ENCODE assay signal across 11 cellular contexts in the genomic region with DNA sequence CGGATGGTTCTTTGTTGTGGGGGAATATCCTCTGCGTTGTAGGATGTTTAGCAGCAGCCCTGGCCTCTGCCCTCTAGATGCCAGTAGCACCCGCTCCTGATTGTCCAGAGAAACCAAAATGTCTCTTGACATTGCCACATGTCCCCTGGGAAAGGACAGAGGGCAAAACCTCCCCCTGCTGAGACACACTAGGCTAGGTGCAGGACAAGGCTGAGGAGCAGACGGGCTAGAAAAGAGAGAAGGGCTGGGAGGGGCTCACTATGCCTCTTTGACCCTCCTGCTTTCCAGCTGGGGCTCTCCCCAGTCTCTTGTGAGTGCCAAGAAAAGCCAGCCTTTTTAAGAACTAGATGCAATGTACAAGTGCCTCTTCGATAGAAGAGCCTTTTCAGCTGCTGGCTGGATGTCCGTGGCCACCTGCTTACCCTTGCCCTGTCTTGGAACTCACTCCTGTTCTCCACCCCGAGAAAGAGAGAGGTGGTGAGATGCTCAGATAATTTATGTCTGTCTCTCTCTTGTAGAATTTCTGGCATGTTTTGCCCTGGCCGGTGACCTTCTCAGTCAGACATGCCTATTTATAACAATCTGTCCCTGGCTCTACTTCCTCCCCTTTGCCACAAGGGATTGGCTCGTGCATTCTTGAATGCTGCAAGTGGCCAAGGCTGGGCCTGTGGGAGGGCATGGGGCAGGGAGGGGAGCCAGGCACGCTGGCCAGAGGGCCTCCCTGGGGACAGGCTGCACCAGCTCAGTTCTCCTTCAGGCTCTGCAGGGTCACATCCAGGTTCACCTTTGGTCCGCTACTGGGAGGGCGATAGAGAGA.
DNase-seq lines count a peak whose midpoint lies in the region; ATAC-seq and TF ChIP-seq lines count a peak whose summit lies in the region.
"Had no signal": no experiment of that assay in that cellular context is flagged by ENCODE, and none has a peak within 500 bp of the region (broad histone marks: within the 10 kb centered on the region; RNA-seq: fewer than 3 reads in every experiment).

No MANE protein-coding gene starts in this region.

- no peak for TF ChIP-seq POLR2A in heart left ventricle (IDR thresholded peaks at IDR 0.05)

- H3K27me3 Mint-ChIP-seq in activated T-helper 1 cell treated with anti-CD3 and anti-CD28 coated beads, Interleukin-12 subunit alpha, Interleukin-12 subunit beta, Interleukin-2, Interleukin-4 antibody, amounts not matched to agents 30 ng/mL and 10 ng/mL and 1 ng/mL, durations not matched to agents 14 hours and 24 hours and 36 hours (ENCODE audit: insufficient read depth) = peaks cover 13% of the 10 kb centered on the region

- peaks cover 0 to 5% (median 0%) of the 10 kb centered on the region in 9 donors for H3K27me3 ChIP-seq in heart left ventricle

- WGBS in heart left ventricle, 4 donors = 12 to 19% (median 16%) methylated on average over 11 to 12 of the region's 12 CpGs

- H3K4me3 Mint-ChIP-seq in activated T-helper 1 cell treated with anti-CD3 and anti-CD28 coated beads, Interleukin-12 subunit alpha, Interleukin-12 subunit beta, Interleukin-2, Interleukin-4 antibody, amounts not matched to agents 30 ng/mL and 10 ng/mL and 1 ng/mL, durations not matched to agents 14 hours and 24 hours and 36 hours = no peak overlapping the region
- H3K4me3 Mint-ChIP-seq: activated T-cell treated with anti-CD3 and anti-CD28 coated beads, Interleukin-2, amount 50 U/mL, for 4 hours; IgD-negative memory B cell had no signal

- DNase-seq in EH (ENCODE audit: low read depth) (peak; percentile 28), NCI-H69 (lab: John Stamatoyannopoulos, UW) (peak; percentile 86), heart left ventricle (peak; percentile 78 to 91 (median 82)), sciatic nerve (ENCODE audit: low spot score) (peak; percentile 69), GM20000 (ENCODE audit: low spot score) (no peak)
- no peak for DNase-seq in activated T-helper 1 cell treated with anti-CD3 and anti-CD28 coated beads, Interleukin-12 subunit alpha, Interleukin-12 subunit beta, Interleukin-2, Interleukin-4 antibody, amounts not matched to agents 30 ng/mL and 10 ng/mL and 1 ng/mL, durations not matched to agents 14 hours and 24 hours and 36 hours (ENCODE audit: low spot score)
- DNase-seq: activated T-cell treated with anti-CD3 and anti-CD28 coated beads, Interleukin-2, amount 50 U/mL, for 4 hours had no signal

- intact Hi-C loops in heart left ventricle (cut with DNase I) (loop anchor here in 4 of 10 donors (2.0 to 10.0 kb wide), 3 partner anchors 500 to 562 kb away; a partner anchor contains a TSS), sciatic nerve (cut with DNase I) (no loop called here)
- intact Hi-C loops in activated T-helper 1 cell treated with anti-CD3 and anti-CD28 coated beads, Interleukin-12 subunit alpha, Interleukin-12 subunit beta, Interleukin-2, Interleukin-4 antibody, amounts not matched to agents 30 ng/mL and 10 ng/mL and 1 ng/mL, durations not matched to agents 14 hours and 24 hours and 36 hours (cut with micrococcal nuclease) = no loop called here

- H3K36me3 ChIP-seq in heart left ventricle = no peaks in the 10 kb centered on the region

- no peaks in the 10 kb centered on the region for H3K4me1 Mint-ChIP-seq in activated T-helper 1 cell treated with anti-CD3 and anti-CD28 coated beads, Interleukin-12 subunit alpha, Interleukin-12 subunit beta, Interleukin-2, Interleukin-4 antibody, amounts not matched to agents 30 ng/mL and 10 ng/mL and 1 ng/mL, durations not matched to agents 14 hours and 24 hours and 36 hours (ENCODE audit: low read depth)

- peaks cover 0 to 30% (median 25%) of the 10 kb centered on the region in 12 donors for H3K4me1 ChIP-seq in heart left ventricle

- peak overlapping the region in 2 of 12 donors; percentile 0 to 17 for H3K4me3 ChIP-seq in heart left ventricle
- H3K4me3 ChIP-seq: SK-N-MC had no signal

- H3K27ac ChIP-seq in heart left ventricle = peak overlapping the region; percentile 71 to 98 (median 87)
- H3K27ac ChIP-seq: SK-N-MC had no signal

- TF ChIP-seq CTCF in heart left ventricle (IDR thresholded peaks at IDR 0.05) = peak in 3 of 12 donors; percentile 3 to 22 (median 6)
- TF ChIP-seq CTCF in GM20000 (IDR thresholded peaks at IDR 0.05; ENCODE audit: extremely low read depth, missing control alignments) = no peak

- H3K27ac Mint-ChIP-seq in activated T-helper 1 cell treated with anti-CD3 and anti-CD28 coated beads, Interleukin-12 subunit alpha, Interleukin-12 subunit beta, Interleukin-2, Interleukin-4 antibody, amounts not matched to agents 30 ng/mL and 10 ng/mL and 1 ng/mL, durations not matched to agents 14 hours and 24 hours and 36 hours = no peak overlapping the region

- no peaks in the 10 kb centered on the region for H3K36me3 Mint-ChIP-seq in activated T-helper 1 cell treated with anti-CD3 and anti-CD28 coated beads, Interleukin-12 subunit alpha, Interleukin-12 subunit beta, Interleukin-2, Interleukin-4 antibody, amounts not matched to agents 30 ng/mL and 10 ng/mL and 1 ng/mL, durations not matched to agents 14 hours and 24 hours and 36 hours (ENCODE audit: low read depth)

- ATAC-seq in heart left ventricle (peak; percentile 95 to 96 (median 96)), sciatic nerve (peak; percentile 67), GM19023 (IDR thresholded peaks at IDR 0.05; ENCODE audit: unreplicated experiment) (no peak), HG02852 (IDR thresholded peaks at IDR 0.05; ENCODE audit: unreplicated experiment) (no peak)

- no peaks in the 10 kb centered on the region for H3K9me3 ChIP-seq in heart left ventricle

- no peaks in the 10 kb centered on the region for H3K9me3 Mint-ChIP-seq in activated T-helper 1 cell treated with anti-CD3 and anti-CD28 coated beads, Interleukin-12 subunit alpha, Interleukin-12 subunit beta, Interleukin-2, Interleukin-4 antibody, amounts not matched to agents 30 ng/mL and 10 ng/mL and 1 ng/mL, durations not matched to agents 14 hours and 24 hours and 36 hours
- H3K9me3 Mint-ChIP-seq: activated T-cell treated with anti-CD3 and anti-CD28 coated beads, Interleukin-2, amount 50 U/mL, for 4 hours had no signal

Comparison
In these comparisons a context has a peak if more than half of its experiments do, and no peak if none do; other contexts are left out.
1. DNase-seq: peak in EH (single experiment), NCI-H69 (single experiment), heart left ventricle (5 of 5) and sciatic nerve (single experiment); none in activated T-helper 1 cell treated with anti-CD3 and anti-CD28 coated beads, Interleukin-12 subunit alpha, Interleukin-12 subunit beta, Interleukin-2, Interleukin-4 antibody, amounts not matched to agents 30 ng/mL and 10 ng/mL and 1 ng/mL, durations not matched to agents 14 hours and 24 hours and 36 hours (single experiment) and GM20000 (single experiment).
2. ATAC-seq: peak in heart left ventricle (4 of 4) and sciatic nerve (single experiment); none in GM19023 (single experiment) and HG02852 (single experiment).